Comparison of ENCODE assay signal across 18 cellular contexts in the genomic region with DNA sequence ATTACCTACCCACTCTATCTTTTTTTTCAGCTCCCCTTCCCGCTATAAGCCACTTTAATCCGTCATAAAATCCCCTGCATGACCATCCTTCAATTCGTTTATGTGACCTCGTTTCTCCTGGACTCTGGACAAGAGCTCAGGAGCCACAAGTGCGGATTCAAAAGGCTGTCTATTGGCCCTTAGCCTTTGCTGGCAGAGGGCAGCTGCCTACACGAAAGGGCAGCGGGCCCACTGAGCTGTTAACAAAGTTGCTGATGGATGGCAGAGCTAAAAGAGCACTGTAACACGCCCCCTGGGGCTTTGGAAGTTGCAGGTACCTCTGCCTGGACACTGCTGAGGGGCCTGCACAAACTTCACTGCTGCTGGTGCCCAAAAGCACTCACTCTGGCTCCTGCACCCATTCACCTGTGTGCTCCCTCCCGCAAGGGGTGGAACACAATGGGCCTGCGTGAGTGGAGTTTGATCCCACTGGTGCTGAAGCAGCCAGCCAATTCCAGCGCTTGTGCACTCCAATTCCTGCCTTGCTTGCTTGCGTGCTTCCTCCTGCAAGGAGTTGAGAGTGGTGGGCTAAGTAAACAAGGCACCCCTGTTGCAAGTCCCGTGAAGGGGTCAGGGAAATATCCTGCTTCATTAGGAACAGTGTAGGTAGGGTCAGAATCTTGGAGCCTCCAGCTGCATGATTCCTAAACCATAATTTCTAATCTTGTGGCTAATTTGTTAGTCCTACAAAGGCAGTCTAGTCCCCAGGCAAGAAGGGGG. TPM values are rescaled to one million over a fixed set of nuclear protein-coding genes. Genes with fewer than 3 reads are reported as not detected.
DNase-seq lines count a peak whose midpoint lies in the region; ATAC-seq and TF ChIP-seq lines count a peak whose summit lies in the region.
"Had no signal": no experiment of that assay in that cellular context is flagged by ENCODE, and none has a peak within 500 bp of the region (broad histone marks: within the 10 kb centered on the region; RNA-seq: fewer than 3 reads in every experiment).

No MANE protein-coding gene starts in this region.

- H4K20me1 ChIP-seq in osteoblast (ENCODE audit: insufficient read depth, low read length) = no peaks in the 10 kb centered on the region

- H3K4me3 Mint-ChIP-seq in stimulated activated naive CD8-positive, alpha-beta T cell treated with anti-CD3 and anti-CD28 coated beads, Interleukin-15, Interleukin-2, amounts not matched to agents 100 ng/mL and 50 ng/mL, for 24 hours = no peak overlapping the region
- H3K4me3 Mint-ChIP-seq in stimulated activated naive CD8-positive, alpha-beta T cell treated with anti-CD3 and anti-CD28 coated beads, Interleukin-15, amount 100 ng/mL, for 72 hours = no peak overlapping the region

- H3K27me3 ChIP-seq in adrenal gland (no peaks in the 10 kb centered on the region), osteoblast (ENCODE audit: insufficient read depth, low read length) (no peaks in the 10 kb centered on the region)
- H3K27me3 ChIP-seq: Peyer's patch had no signal

- no peaks in the 10 kb centered on the region for H3K4me1 ChIP-seq in adrenal gland (replicated peaks in 1 of 2)
- no peaks in the 10 kb centered on the region for H3K4me1 ChIP-seq in osteoblast (ENCODE audit: insufficient read depth, low read length)
- H3K4me1 ChIP-seq: Peyer's patch had no signal

- peaks cover 13% of the 10 kb centered on the region for H3K4me1 Mint-ChIP-seq in stimulated activated naive CD8-positive, alpha-beta T cell treated with anti-CD3 and anti-CD28 coated beads, Interleukin-15, Interleukin-2, amounts not matched to agents 100 ng/mL and 50 ng/mL, for 24 hours (ENCODE audit: low read depth)
- H3K4me1 Mint-ChIP-seq in stimulated activated naive CD8-positive, alpha-beta T cell treated with anti-CD3 and anti-CD28 coated beads, Interleukin-15, amount 100 ng/mL, for 72 hours = peaks cover 6% of the 10 kb centered on the region

- ATAC-seq in stimulated activated naive CD8-positive, alpha-beta T cell treated with anti-CD3 and anti-CD28 coated beads, Interleukin-15, amount 100 ng/mL, for 72 hours = no peak

- H3K36me3 ChIP-seq in adrenal gland (replicated peaks in 1 of 2) (no peaks in the 10 kb centered on the region), osteoblast (ENCODE audit: insufficient read depth, low read length) (no peaks in the 10 kb centered on the region)
- H3K36me3 ChIP-seq: Peyer's patch had no signal

- no peaks in the 10 kb centered on the region for H3K9me3 ChIP-seq in adrenal gland (replicated peaks in 1 of 3)
- H3K9me3 ChIP-seq in osteoblast (ENCODE audit: low read depth, low read length) = no peaks in the 10 kb centered on the region
- H3K9me3 ChIP-seq: Peyer's patch had no signal

- H3K36me3 Mint-ChIP-seq in stimulated activated naive CD8-positive, alpha-beta T cell treated with anti-CD3 and anti-CD28 coated beads, Interleukin-15, Interleukin-2, amounts not matched to agents 100 ng/mL and 50 ng/mL, for 24 hours (ENCODE audit: low read depth) = no peaks in the 10 kb centered on the region
- H3K36me3 Mint-ChIP-seq: CD4-positive, CD25-positive, alpha-beta regulatory T cell had no signal

- H3K9me3 Mint-ChIP-seq in stimulated activated naive CD8-positive, alpha-beta T cell treated with anti-CD3 and anti-CD28 coated beads, Interleukin-15, Interleukin-2, amounts not matched to agents 100 ng/mL and 50 ng/mL, for 24 hours = peaks cover 6% of the 10 kb centered on the region
- H3K9me3 Mint-ChIP-seq in stimulated activated naive CD8-positive, alpha-beta T cell treated with anti-CD3 and anti-CD28 coated beads, Interleukin-15, amount 100 ng/mL, for 72 hours = peaks cover 8 to 14% of the 10 kb centered on the region in 2 donors

- no peak overlapping the region for H3K4me2 ChIP-seq in osteoblast (ENCODE audit: insufficient read depth, low read length)

- H3K27ac Mint-ChIP-seq in stimulated activated naive CD8-positive, alpha-beta T cell treated with anti-CD3 and anti-CD28 coated beads, Interleukin-15, Interleukin-2, amounts not matched to agents 100 ng/mL and 50 ng/mL, for 24 hours = peak overlapping the region; percentile 45
- H3K27ac Mint-ChIP-seq in stimulated activated naive CD8-positive, alpha-beta T cell treated with anti-CD3 and anti-CD28 coated beads, Interleukin-15, amount 100 ng/mL, for 72 hours = peak overlapping the region in 1 of 2 donors; percentile 36

- H3K4me3 ChIP-seq in adrenal gland (no peak overlapping the region), osteoblast (ENCODE audit: insufficient read depth, low read length) (no peak overlapping the region)
- H3K4me3 ChIP-seq: Peyer's patch had no signal

- intact Hi-C loops in adrenal gland (cut with DNase I) = no loop called here

- no peaks in the 10 kb centered on the region for H3K27me3 Mint-ChIP-seq in stimulated activated naive CD8-positive, alpha-beta T cell treated with anti-CD3 and anti-CD28 coated beads, Interleukin-15, Interleukin-2, amounts not matched to agents 100 ng/mL and 50 ng/mL, for 24 hours
- H3K27me3 Mint-ChIP-seq in stimulated activated naive CD8-positive, alpha-beta T cell treated with anti-CD3 and anti-CD28 coated beads, Interleukin-15, amount 100 ng/mL, for 72 hours = no peaks in the 10 kb centered on the region
- H3K27me3 Mint-ChIP-seq: CD4-positive, CD25-positive, alpha-beta regulatory T cell had no signal

- H3K27ac ChIP-seq in adrenal gland (peak overlapping the region in 2 of 5 donors; percentile 59 to 60), osteoblast (ENCODE audit: low read depth, low read length) (no peak overlapping the region)
- H3K27ac ChIP-seq: HL-60, Peyer's patch had no signal

- no peak for TF ChIP-seq CTCF in adrenal gland (IDR thresholded peaks at IDR 0.05)
- no peak for TF ChIP-seq CTCF in osteoblast (IDR thresholded peaks at IDR 0.05; ENCODE audit: extremely low read depth, low read depth, low read length)

- 59 to 69% (median 61%) methylated on average over 8 to 13 of the region's 13 CpGs for WGBS in adrenal gland, 4 donors

- H3K79me2 ChIP-seq in osteoblast (ENCODE audit: insufficient read depth, low read length) = no peaks in the 10 kb centered on the region

- DNase-seq in stimulated activated naive CD8-positive, alpha-beta T cell treated with anti-CD3 and anti-CD28 coated beads, Interleukin-15, amount 100 ng/mL, for 72 hours = no peak
- peak in 4 of 7 donors; percentile 25 to 35 (median 26) for DNase-seq in adrenal gland
- no peak for DNase-seq in osteoblast (ENCODE audit: insufficient read length, low spot score, missing footprints)
- DNase-seq in NCI-H1436 (lab: John Stamatoyannopoulos, UW) = no peak
- no peak for DNase-seq in CD1c-positive myeloid dendritic cell (ENCODE audit: extremely low spot score)
- DNase-seq in NCI-H69 (lab: John Stamatoyannopoulos, UW) = no peak
- DNase-seq: CD4-positive, CD25-positive, alpha-beta regulatory T cell; DMS53; KG1; NCI-H1092 treated with DMSO at 0.1 percent for 48 hours; NCI-H187; NCI-H2171; NCI-H446 treated with DMSO at 0.1 percent for 48 hours; NCI-H774; Peyer's patch; SIG-M5 had no signal

- peak overlapping the region; percentile 66 for H2AFZ ChIP-seq in osteoblast (ENCODE audit: low read length)

- TF ChIP-seq POLR2A in adrenal gland (IDR thresholded peaks at IDR 0.05) = no peak

RNA-seq across cellular contexts. Expression of a gene that starts 10.6 kb away (rescaled TPM):
- 10 to 100 TPM; 17.8 to 46.4 (median 34.7) TPM for total RNA-seq in adrenal gland
- 10 to 100 TPM; 14.7 to 25.6 (median 17.4) TPM for polyA plus RNA-seq in adrenal gland
- 141 and 150 TPM in 2 replicates for total RNA-seq in osteoblast

RNA-seq across cellular contexts. Expression of a gene that starts 36.0 kb away (rescaled TPM):
- total RNA-seq in adrenal gland (10 to 100 TPM in 7 of 8 donors, 1 to 10 TPM in 1; 8.6 to 31.3 (median 19.6) TPM), osteoblast (93.0 and 93.1 TPM in 2 replicates)
- 10 to 100 TPM in 2 of 3 donors, 1 to 10 TPM in 1; 7.6 to 11.2 (median 10.7) TPM for polyA plus RNA-seq in adrenal gland

Comparison
In these comparisons a context has a peak if more than half of its experiments do, and no peak if none do; other contexts are left out.
1. DNase-seq: peak in adrenal gland (4 of 7); none in stimulated activated naive CD8-positive, alpha-beta T cell treated with anti-CD3 and anti-CD28 coated beads, Interleukin-15, amount 100 ng/mL, for 72 hours (0 of 2), osteoblast (single experiment), NCI-H1436 (single experiment), CD1c-positive myeloid dendritic cell (single experiment) and NCI-H69 (single experiment).